In the genomic region with DNA sequence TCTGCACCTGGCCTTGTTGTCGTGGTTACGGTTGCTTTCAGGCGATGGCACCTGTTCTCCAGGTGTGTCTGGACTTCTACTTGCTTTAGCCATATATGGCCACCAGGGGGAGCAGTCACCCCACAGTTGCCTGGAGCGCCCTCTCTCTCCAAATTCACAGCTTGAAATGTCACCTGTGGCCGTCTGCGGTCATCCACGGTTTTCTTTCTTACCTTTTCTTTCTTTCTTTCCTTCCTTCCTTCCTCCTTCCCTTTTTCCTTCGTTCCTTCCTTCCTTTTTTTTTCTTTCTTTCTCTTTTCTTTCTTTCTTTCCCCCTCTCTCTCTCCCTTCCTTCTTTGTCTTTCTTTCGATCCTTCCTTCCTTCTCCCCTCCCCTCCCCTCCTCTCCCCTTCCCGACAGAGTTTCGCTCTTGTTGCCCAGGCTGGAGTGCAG, we compare ENCODE assay signal across 8 cellular contexts.
DNase-seq lines count a peak whose midpoint lies in the region; ATAC-seq and TF ChIP-seq lines count a peak whose summit lies in the region.

No MANE protein-coding gene starts in this region.

- peak; percentile 88 for TF ChIP-seq CTCF in KMS-11 (conservative IDR thresholded peaks at IDR 0.05; ENCODE audit: low read depth, low read length)
- TF ChIP-seq CTCF in SK-N-SH (IDR thresholded peaks at IDR 0.05) = peak; percentile 82

- H3K79me2 ChIP-seq in KMS-11 (ENCODE audit: insufficient read depth, low read depth) (no peaks in the 10 kb centered on the region), SK-N-SH (ENCODE audit: insufficient read depth) (no peaks in the 10 kb centered on the region)

- H3F3A ChIP-seq in SK-N-SH (replicated peaks; ENCODE audit: insufficient read depth) = no peaks in the 10 kb centered on the region

- ATAC-seq in right cardiac atrium = peak in 1 of 2 donors; percentile 63

- POLR2A ChIA-PET in SK-N-SH (lab: Yijun Ruan, JAX) = no interaction called here

- WGBS in SK-N-SH (ENCODE audit: low lambda C conversion rate) = 57% methylated on average over 11 of the region's 11 CpGs
- 32% methylated on average over 11 of the region's 11 CpGs for WGBS in right cardiac atrium

- H2AFZ ChIP-seq in KMS-11 (ENCODE audit: low read depth) (no peak overlapping the region), SK-N-SH (ENCODE audit: low read depth) (no peak overlapping the region)

- H3K9ac ChIP-seq in KMS-11 (no peak overlapping the region), SK-N-SH (no peak overlapping the region)

- intact Hi-C loops in right cardiac atrium (cut with DNase I) = no loop called here

- no peaks in the 10 kb centered on the region for H4K20me1 ChIP-seq in KMS-11 (ENCODE audit: insufficient read depth)
- no peaks in the 10 kb centered on the region for H4K20me1 ChIP-seq in SK-N-SH (ENCODE audit: insufficient read depth)

- peak; percentile 9 to 19 for DNase-seq in AML-193 (lab: John Stamatoyannopoulos, UW)
- DNase-seq in GM19240 (ENCODE audit: insufficient read length, low spot score) = peak; percentile 41
- peak; percentile 62 for DNase-seq in SK-N-SH
- peak; percentile 65 for DNase-seq in activated naive CD4-positive, alpha-beta T cell treated with anti-CD3 and anti-CD28 coated beads, Interleukin-2, amount 50 U/mL, for 16 hours
- peak in 2 of 3 donors; percentile 30 to 44 for DNase-seq in right cardiac atrium
- peak; percentile 24 to 54 for DNase-seq in stimulated activated CD4-positive, alpha-beta T cell treated with anti-CD3 and anti-CD28 coated beads, Interleukin-15, amount 100 ng/mL, for 48 hours (ENCODE audit: low read depth in 2 of 2)
- DNase-seq in GF-D8 (lab: John Stamatoyannopoulos, UW) = no peak

- H3K4me2 ChIP-seq in KMS-11 (no peak overlapping the region), SK-N-SH (no peak overlapping the region)

- H3K4me1 ChIP-seq in KMS-11 (ENCODE audit: low read depth, poor library complexity, severe bottlenecking) = no peaks in the 10 kb centered on the region
- no peaks in the 10 kb centered on the region for H3K4me1 ChIP-seq in SK-N-SH (ENCODE audit: control insufficient read depth in 1 of 2, insufficient read depth in 2 of 2, low read depth in 1 of 2, low read length in 1 of 2)
- H3K4me1 ChIP-seq in right cardiac atrium (ENCODE audit: control insufficient read depth, insufficient read depth, low read length) = no peaks in the 10 kb centered on the region

- H3K27me3 ChIP-seq in KMS-11 (ENCODE audit: insufficient read depth, low read depth) (no peaks in the 10 kb centered on the region), SK-N-SH (ENCODE audit: insufficient read depth) (no peaks in the 10 kb centered on the region), right cardiac atrium (ENCODE audit: control insufficient read depth, insufficient read depth) (no peaks in the 10 kb centered on the region)

- H3K4me3 ChIP-seq in KMS-11 (IDR thresholded peaks at IDR 0.05; ENCODE audit: insufficient read depth, low read depth, low read length) (no peak overlapping the region), SK-N-SH (ENCODE audit: low read depth in 2 of 2, low read length in 1 of 2) (no peak overlapping the region), right cardiac atrium (ENCODE audit: low read length) (no peak overlapping the region)

- peak; percentile 86 for TF ChIP-seq RAD21 in SK-N-SH (IDR thresholded peaks at IDR 0.05; ENCODE audit: low read length)

- no peak for TF ChIP-seq EP300 in SK-N-SH (IDR thresholded peaks at IDR 0.05; ENCODE audit: borderline replicate concordance in 1 of 2, low read depth in 1 of 2, low read length in 1 of 2)

- H3K27ac ChIP-seq in KMS-11 (no peak overlapping the region), SK-N-SH (ENCODE audit: low read depth in 2 of 2, low read length in 1 of 2) (no peak overlapping the region), right cardiac atrium (ENCODE audit: low read length) (no peak overlapping the region)

- H3K9me3 ChIP-seq in SK-N-SH (no peaks in the 10 kb centered on the region), right cardiac atrium (ENCODE audit: control insufficient read depth, low read length) (no peaks in the 10 kb centered on the region)

- H3K9me2 ChIP-seq in SK-N-SH = no peaks in the 10 kb centered on the region

- CTCF ChIA-PET in SK-N-SH (lab: Yijun Ruan, JAX) = interaction anchor here (0.6 to 1.5 kb wide), 7 partner anchors 9 to 506 kb away, joined by 3 to 6 read pairs (median 3); no protein-coding TSS in a partner anchor

- H3K36me3 ChIP-seq in KMS-11 (ENCODE audit: insufficient read depth) = no peaks in the 10 kb centered on the region
- peaks cover 0 to 7% of the 10 kb centered on the region in 2 experiments for H3K36me3 ChIP-seq in SK-N-SH (replicated peaks in 1 of 2; ENCODE audit: control insufficient read depth in 1 of 2, insufficient read depth in 2 of 2, low read length in 1 of 2)

TF ChIP-seq in SK-N-SH, 30 proteins besides CTCF, POLR2A, EP300 and RAD21:
- peak; percentile 28; the same call in 1 of the 2 replicates for TF ChIP-seq TCF12 (IDR thresholded peaks at IDR 0.05)
- no peak for TF ChIP-seq EZH2phosphoT487 (IDR thresholded peaks at IDR 0.05; ENCODE audit: borderline replicate concordance, low read depth)
- TF ChIP-seq POLR2AphosphoS5 (IDR thresholded peaks at IDR 0.05; ENCODE audit: low read depth, low read length) = no peak
- no peak for TF ChIP-seq CHD2 (IDR thresholded peaks at IDR 0.05; ENCODE audit: low read length, partially characterized antibody)
- no peak for TF ChIP-seq FOXM1 (IDR thresholded peaks at IDR 0.05; ENCODE audit: low read depth)
- no peak for TF ChIP-seq RCOR1 (IDR thresholded peaks at IDR 0.05; ENCODE audit: low read length)
- no peak for TF ChIP-seq SIN3A (IDR thresholded peaks at IDR 0.05; ENCODE audit: borderline replicate concordance, low read depth, low read length)
- no peak for TF ChIP-seq NFIC (IDR thresholded peaks at IDR 0.05; ENCODE audit: borderline replicate concordance)
- TF ChIP-seq SMC3 (IDR thresholded peaks at IDR 0.05; ENCODE audit: low read depth, low read length) = peak; percentile 80
